ENCODE assay signal across 10 cellular contexts in the genomic region with DNA sequence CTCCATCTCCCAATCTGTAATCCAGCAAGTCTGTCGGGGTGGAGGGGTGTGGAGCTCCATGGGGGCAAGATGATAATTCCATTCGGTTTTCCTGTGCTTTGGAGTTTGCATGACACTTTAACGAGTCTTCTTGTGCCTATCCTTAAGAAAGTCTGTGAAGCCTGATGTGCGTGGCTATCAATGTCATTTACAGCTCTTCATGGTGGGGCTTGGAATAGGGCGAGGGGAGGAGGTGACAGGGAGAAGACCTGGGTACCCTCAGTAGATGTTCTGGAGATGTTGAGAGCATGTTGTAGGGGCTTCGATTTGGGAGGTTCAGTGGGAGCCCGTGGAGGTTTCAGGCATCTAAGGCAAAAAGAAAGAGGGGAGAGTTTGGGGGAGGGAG. TPM values are rescaled to one million over a fixed set of nuclear protein-coding genes. Genes with fewer than 3 reads are reported as not detected.
DNase-seq lines count a peak whose midpoint lies in the region; ATAC-seq and TF ChIP-seq lines count a peak whose summit lies in the region.
"Had no signal": no experiment of that assay in that cellular context is flagged by ENCODE, and none has a peak within 500 bp of the region (broad histone marks: within the 10 kb centered on the region; RNA-seq: fewer than 3 reads in every experiment).

No MANE protein-coding gene starts in this region.

- TF ChIP-seq POLR2A in spleen (IDR thresholded peaks at IDR 0.05): no peak

- H3K36me3 ChIP-seq in liver (ENCODE audit: control insufficient read depth in 4 of 4, insufficient read depth in 3 of 4, low read depth in 1 of 4, low read length in 3 of 4) (peaks cover 4 to 10% (median 7%) of the 10 kb centered on the region in 4 donors), spleen (peaks cover 0 to 19% (median 8%) of the 10 kb centered on the region in 6 donors)

- TF ChIP-seq CTCF in liver (IDR thresholded peaks at IDR 0.05; ENCODE audit: low read depth, low read length, missing input control) (no peak), spleen (IDR thresholded peaks at IDR 0.05 in 8 of 11, conservative IDR thresholded peaks at IDR 0.05 in 3 of 11) (no peak)

- POLR2A ChIA-PET in HEK293T (lab: Yijun Ruan, JAX): interaction anchor here (0.6 to 4.1 kb wide), 5 partner anchors 12 to 52 kb away, joined by 3 to 28 read pairs (median 3); no protein-coding TSS in a partner anchor
- POLR2A ChIA-PET in activated CD4-positive, alpha-beta T cell treated with anti-CD3 and anti-CD28 coated beads for 36 hours (lab: Charles Lee): interaction anchor here (0.6 to 3.6 kb wide), 3 partner anchors 12 to 40 kb away, joined by 3 to 12 read pairs (median 3); no protein-coding TSS in a partner anchor

- H3K9me3 Mint-ChIP-seq in activated CD4-positive, alpha-beta T cell treated with anti-CD3 and anti-CD28 coated beads for 36 hours (ENCODE audit: low read depth): no peaks in the 10 kb centered on the region

- H3K4me1 ChIP-seq in liver (ENCODE audit: control insufficient read depth in 4 of 4, insufficient read depth in 4 of 4, low read length in 3 of 4) (peaks cover 0 to 28% (median 17%) of the 10 kb centered on the region in 4 donors), spleen (peaks cover 7 to 75% (median 56%) of the 10 kb centered on the region in 6 donors)

- H3K9me3 ChIP-seq in liver (ENCODE audit: control insufficient read depth in 4 of 4, low read length in 3 of 4): no peaks in the 10 kb centered on the region
- no peaks in the 10 kb centered on the region for H3K9me3 ChIP-seq in spleen

- H3K27me3 ChIP-seq in liver (ENCODE audit: control insufficient read depth in 4 of 4, insufficient read depth in 4 of 4, low read length in 3 of 4) (no peaks in the 10 kb centered on the region), spleen (replicated peaks in 1 of 7) (peaks cover 0 to 46% (median 21%) of the 10 kb centered on the region in 7 donors)

- TF ChIP-seq RAD21 in liver (IDR thresholded peaks at IDR 0.05): no peak

- no peak overlapping the region for H3K27ac Mint-ChIP-seq in activated CD4-positive, alpha-beta T cell treated with anti-CD3 and anti-CD28 coated beads for 36 hours

- ATAC-seq in GM19328 (IDR thresholded peaks at IDR 0.05; ENCODE audit: unreplicated experiment): no peak
- no peak for ATAC-seq in activated CD4-positive, alpha-beta T cell treated with anti-CD3 and anti-CD28 coated beads for 36 hours

- H3K4me3 Mint-ChIP-seq in activated CD4-positive, alpha-beta T cell treated with anti-CD3 and anti-CD28 coated beads for 36 hours: no peak overlapping the region

- peak; percentile 4 for DNase-seq in HEK293T (ENCODE audit: extremely low spot score)
- peak; percentile 8 for DNase-seq in spleen
- DNase-seq in middle frontal gyrus (ENCODE audit: extremely low spot score, low spot score): no peak
- DNase-seq in cerebellar cortex (ENCODE audit: low spot score): no peak
- no peak for DNase-seq in activated CD4-positive, alpha-beta T cell treated with anti-CD3 and anti-CD28 coated beads for 36 hours
- DNase-seq: NCI-H446 treated with DMSO at 0.1 percent for 48 hours; stimulated activated CD8-positive, alpha-beta memory T cell treated with anti-CD3 and anti-CD28 coated beads, Interleukin-4, amount 100 ng/mL, for 48 hours had no signal

- no peak overlapping the region for H3K4me3 ChIP-seq in liver (ENCODE audit: low read depth in 1 of 3, low read length in 3 of 3)
- H3K4me3 ChIP-seq in spleen: no peak overlapping the region

- peak overlapping the region; percentile 21 for H3K27ac ChIP-seq in adipose tissue (ENCODE audit: low read depth, low read length)
- peak overlapping the region; percentile 24 to 53 for H3K27ac ChIP-seq in liver (ENCODE audit: low read depth in 1 of 2, low read length in 2 of 2)
- H3K27ac ChIP-seq in spleen: peak overlapping the region in 5 of 8 donors; percentile 52 to 87 (median 69)

- CTCF ChIA-PET in HEK293T (lab: Yijun Ruan, JAX): interaction anchor here (1.8 kb wide), 1 partner anchor 12 kb away, joined by 6 read pairs; no protein-coding TSS in a partner anchor
- CTCF ChIA-PET in activated CD4-positive, alpha-beta T cell treated with anti-CD3 and anti-CD28 coated beads for 36 hours (lab: Charles Lee): interaction anchor here (1.1 to 4.3 kb wide), 3 partner anchors 12 to 23 kb away, joined by 3 to 44 read pairs (median 8); no protein-coding TSS in a partner anchor

- peaks cover 5% of the 10 kb centered on the region for H3K36me3 Mint-ChIP-seq in activated CD4-positive, alpha-beta T cell treated with anti-CD3 and anti-CD28 coated beads for 36 hours (ENCODE audit: low read depth)

- H3K27me3 Mint-ChIP-seq in activated CD4-positive, alpha-beta T cell treated with anti-CD3 and anti-CD28 coated beads for 36 hours: peaks cover 14% of the 10 kb centered on the region

- H3K4me1 Mint-ChIP-seq in activated CD4-positive, alpha-beta T cell treated with anti-CD3 and anti-CD28 coated beads for 36 hours: peaks cover 21% of the 10 kb centered on the region

- intact Hi-C loops in spleen (cut with DNase I; ENCODE audit: low total_unique reads): no loop called here
- intact Hi-C loops in activated CD4-positive, alpha-beta T cell treated with anti-CD3 and anti-CD28 coated beads for 36 hours (cut with DNase I, micrococcal nuclease): loop anchor here in 1 of 2 experiments (5.0 kb wide), 1 partner anchor 35 kb away; a partner anchor contains a TSS

- WGBS in adipose tissue, 3 donors: 58 to 70% (median 69%) methylated on average over 7 of the region's 7 CpGs
- 72% methylated on average over 7 of the region's 7 CpGs for WGBS in liver
- WGBS in spleen, 5 donors: 79 to 85% (median 83%) methylated on average over 7 of the region's 7 CpGs

- no peak overlapping the region for H3K9ac ChIP-seq in liver (ENCODE audit: low read depth in 1 of 2, low read length in 2 of 2)

TF ChIP-seq in HEK293T, 16 proteins besides CTCF, POLR2A, EP300 and RAD21 (continues in another document):
- no peak for TF ChIP-seq SP1 (IDR thresholded peaks at IDR 0.05)
- TF ChIP-seq CTBP1 (IDR thresholded peaks at IDR 0.05; ENCODE audit: borderline replicate concordance): no peak
- TF ChIP-seq LEF1 (IDR thresholded peaks at IDR 0.05; ENCODE audit: borderline replicate concordance): no peak
- TF ChIP-seq FOXM1 (IDR thresholded peaks at IDR 0.05; ENCODE audit: borderline replicate concordance): no peak
- TF ChIP-seq SUZ12 (IDR thresholded peaks at IDR 0.05): no peak
- no peak for TF ChIP-seq BHLHE40 (IDR thresholded peaks at IDR 0.05; ENCODE audit: borderline replicate concordance)
- TF ChIP-seq HDGF (IDR thresholded peaks at IDR 0.05; ENCODE audit: borderline replicate concordance): no peak
- TF ChIP-seq, protein P1, sequence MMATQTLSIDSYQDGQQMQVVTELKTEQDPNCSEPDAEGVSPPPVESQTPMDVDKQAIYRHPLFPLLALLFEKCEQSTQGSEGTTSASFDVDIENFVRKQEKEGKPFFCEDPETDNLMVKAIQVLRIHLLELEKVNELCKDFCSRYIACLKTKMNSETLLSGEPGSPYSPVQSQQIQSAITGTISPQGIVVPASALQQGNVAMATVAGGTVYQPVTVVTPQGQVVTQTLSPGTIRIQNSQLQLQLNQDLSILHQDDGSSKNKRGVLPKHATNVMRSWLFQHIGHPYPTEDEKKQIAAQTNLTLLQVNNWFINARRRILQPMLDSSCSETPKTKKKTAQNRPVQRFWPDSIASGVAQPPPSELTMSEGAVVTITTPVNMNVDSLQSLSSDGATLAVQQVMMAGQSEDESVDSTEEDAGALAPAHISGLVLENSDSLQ (IDR thresholded peaks at IDR 0.05): no peak
- TF ChIP-seq L3MBTL2 (conservative IDR thresholded peaks at IDR 0.05): no peak
- no peak for TF ChIP-seq NFRKB (IDR thresholded peaks at IDR 0.05)
- TF ChIP-seq FOXK2 (IDR thresholded peaks at IDR 0.05): no peak

TF ChIP-seq in liver, 16 proteins besides CTCF, POLR2A, EP300 and RAD21 (continues in another document):
- no peak for TF ChIP-seq EGR1 (IDR thresholded peaks at IDR 0.05; ENCODE audit: low read depth in 2 of 2)
- no peak for TF ChIP-seq RXRA (IDR thresholded peaks at IDR 0.05)
- TF ChIP-seq FOXA2 (IDR thresholded peaks at IDR 0.05): no peak
- no peak for TF ChIP-seq HNF4G (IDR thresholded peaks at IDR 0.05)
- TF ChIP-seq NR2F2 (IDR thresholded peaks at IDR 0.05): no peak
- TF ChIP-seq YY1 (IDR thresholded peaks at IDR 0.05): no peak

RNA-seq across cellular contexts. Expression of a gene that starts 0.6 kb away (rescaled TPM):
- 100 to 1,000 TPM in 2 of 3 donors, 10 to 100 TPM in 1; 31.5 to 339 (median 208) TPM for polyA plus RNA-seq in adipose tissue
- total RNA-seq in liver: 10 to 100 TPM in 1 of 2 donors, 1 to 10 TPM in 1; 6.8 to 15.4 TPM
- 1 to 10 TPM; 4.8 to 5.3 TPM for polyA plus RNA-seq in liver
- total RNA-seq in spleen: 100 to 1,000 TPM in 3 of 7 donors, 10 to 100 TPM in 4; 34.7 to 162 (median 84.2) TPM
- polyA plus RNA-seq in spleen: 10 to 100 TPM; 13.0 to 70.9 (median 53.3) TPM
- total RNA-seq in activated CD4-positive, alpha-beta T cell treated with anti-CD3 and anti-CD28 coated beads for 36 hours: 1 to 10 TPM; 1.7 to 2.7 TPM

RNA-seq across cellular contexts. Expression of a gene that starts 34.6 kb away (rescaled TPM):
- polyA plus RNA-seq in adipose tissue (10 to 100 TPM; 73.5 to 82.1 (median 73.9) TPM), liver (10 to 100 TPM; 36.7 to 63.5 TPM), spleen (10 to 100 TPM; 33.8 to 49.9 (median 41.3) TPM)
- total RNA-seq in liver (10 to 100 TPM; 40.1 to 95.4 TPM), spleen (100 to 1,000 TPM in 2 of 7 donors, 10 to 100 TPM in 5; 75.1 to 106 (median 98.8) TPM)
- 100 to 1,000 TPM; 148 to 154 TPM for total RNA-seq in activated CD4-positive, alpha-beta T cell treated with anti-CD3 and anti-CD28 coated beads for 36 hours

RNA-seq across cellular contexts. Expression of a gene that starts 41.1 kb away (rescaled TPM):
- 10 to 100 TPM; 12.4 to 22.5 (median 15.1) TPM for polyA plus RNA-seq in adipose tissue
- 1 to 10 TPM; 3.9 to 6.4 TPM for total RNA-seq in liver
- polyA plus RNA-seq in liver: 1 to 10 TPM; 3.9 to 4.6 TPM
- total RNA-seq in spleen: 10 to 100 TPM in 6 of 7 donors, 1 to 10 TPM in 1; 10.0 to 21.9 (median 16.9) TPM
- 10 to 100 TPM; 12.4 to 17.2 (median 13.9) TPM for polyA plus RNA-seq in spleen
- 10 to 100 TPM; 18.7 to 25.4 TPM for total RNA-seq in activated CD4-positive, alpha-beta T cell treated with anti-CD3 and anti-CD28 coated beads for 36 hours

Comparison
In these comparisons a context has a peak if more than half of its experiments do, and no peak if none do; other contexts are left out.
1. DNase-seq: peak in HEK293T (single experiment) and spleen (single experiment); none in middle frontal gyrus (single experiment), cerebellar cortex (single experiment) and activated CD4-positive, alpha-beta T cell treated with anti-CD3 and anti-CD28 coated beads for 36 hours (single experiment).
2. Peak in every context shown above with its lines, with median percentiles within 50 percentile points of each other: H3K27ac ChIP-seq.